Comparison of ENCODE assay signal across 8 cellular contexts in the genomic region with DNA sequence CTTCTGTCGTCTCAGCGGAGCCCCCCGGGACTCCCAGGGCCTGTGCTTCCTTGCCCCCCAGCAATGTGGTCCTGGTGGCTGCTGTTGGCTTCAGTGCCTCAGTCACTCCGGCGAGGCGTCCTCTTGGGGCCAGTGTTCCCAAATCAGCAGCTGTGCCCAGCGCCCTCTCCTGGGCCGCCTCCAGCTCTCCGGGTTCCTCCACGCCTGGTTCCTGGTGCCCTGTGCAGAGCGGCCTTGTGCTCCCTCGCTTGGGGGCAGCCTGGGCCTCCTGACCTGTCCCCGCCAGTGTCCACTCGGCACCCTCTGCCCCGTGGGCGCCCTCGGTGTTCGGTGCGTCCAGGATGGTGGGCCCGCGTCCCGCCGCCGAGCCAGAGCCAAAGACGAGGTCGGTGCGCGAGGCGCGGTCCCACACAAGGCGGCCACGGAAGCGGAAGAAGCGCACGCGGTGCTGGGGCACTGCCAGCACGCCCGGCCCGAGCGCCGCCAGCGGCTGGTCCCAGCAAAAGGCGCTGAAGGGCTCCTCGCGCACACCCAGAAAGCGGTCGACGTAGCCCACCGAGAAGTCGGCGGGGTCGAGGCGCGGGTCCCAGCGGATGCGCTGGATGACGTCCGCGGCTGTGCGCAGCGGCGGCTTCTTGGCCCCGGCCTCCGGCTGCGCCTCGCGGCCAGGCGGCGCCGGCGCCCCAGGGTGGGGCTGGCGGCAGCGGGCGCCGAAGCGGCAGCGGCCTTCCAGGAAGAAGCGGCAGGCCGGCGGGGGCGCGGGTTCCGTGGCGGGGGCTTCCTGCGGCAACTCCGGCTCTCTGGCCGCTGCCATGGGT. TPM values are rescaled to one million over a fixed set of nuclear protein-coding genes. Genes with fewer than 3 reads are reported as not detected.
DNase-seq lines count a peak whose midpoint lies in the region; ATAC-seq and TF ChIP-seq lines count a peak whose summit lies in the region.

No MANE protein-coding gene starts in this region.

- H3K27me3 ChIP-seq in thyroid gland = no peaks in the 10 kb centered on the region

- H3K36me3 Mint-ChIP-seq in neural crest cell (ENCODE audit: low read depth) = peaks cover 8% of the 10 kb centered on the region

- no peaks in the 10 kb centered on the region for H3K9me3 ChIP-seq in thyroid gland

- no peak for TF ChIP-seq POLR2A in thyroid gland (IDR thresholded peaks at IDR 0.05)

- H3K9me3 Mint-ChIP-seq in neural crest cell = no peaks in the 10 kb centered on the region

- peak; percentile 33 for TF ChIP-seq CTCF in fibroblast of villous mesenchyme (IDR thresholded peaks at IDR 0.05; ENCODE audit: insufficient read depth, low read depth, low read length)
- peak; percentile 27 for TF ChIP-seq CTCF in neural crest cell (conservative IDR thresholded peaks at IDR 0.05)
- TF ChIP-seq CTCF in thyroid gland (IDR thresholded peaks at IDR 0.05) = no peak

- peak; percentile 61 for DNase-seq in NK-92 treated with Interleukin-12 subunit alpha and Interleukin-12 subunit beta, amount 100 ng/mL, for 24 hours (lab: John Stamatoyannopoulos, UW)
- DNase-seq in NK-92 (lab: John Stamatoyannopoulos, UW; ENCODE audit: unreplicated experiment) = no peak
- peak; percentile 49 for DNase-seq in activated T-helper 9 cell treated with anti-CD3 and anti-CD28 coated beads, Interleukin-2, amount 50 U/mL, for 16 hours (ENCODE audit: low read depth)
- peak; percentile 75 for DNase-seq in fibroblast of villous mesenchyme (ENCODE audit: low read depth)
- peak; percentile 36 for DNase-seq in neural crest cell (ENCODE audit: low read depth, low spot score)
- DNase-seq in thyroid gland = peak; percentile 45 to 50

- peak overlapping the region; percentile 47 for H3K4me3 Mint-ChIP-seq in neural crest cell

- WGBS in thyroid gland, 2 donors = 49% methylated on average over 7 of the region's 87 CpGs; no CpG with 5 or more reads in 1 of the 2 donors

- H3K4me1 ChIP-seq in thyroid gland = peaks cover 14 to 28% of the 10 kb centered on the region in 2 donors

- intact Hi-C loops in thyroid gland (cut with DNase I) = loop anchor here (2.0 kb wide), 1 partner anchor 14 kb away; the partner anchor contains the start of gene LENG8

- H3K27ac ChIP-seq in thyroid gland = peak overlapping the region; percentile 81 to 91 (median 90)

- H3K27me3 Mint-ChIP-seq in neural crest cell (ENCODE audit: low read depth) = peaks cover 26% of the 10 kb centered on the region

- H3K4me3 ChIP-seq in fibroblast of villous mesenchyme (ENCODE audit: low read depth, low read length) (peak overlapping the region; percentile 69), thyroid gland (replicated peaks in 1 of 3) (peak overlapping the region in 1 of 3 donors; percentile 38)

- H3K36me3 ChIP-seq in thyroid gland = peaks cover 33 to 45% of the 10 kb centered on the region in 2 donors

- H3K27ac Mint-ChIP-seq in neural crest cell (ENCODE audit: unreplicated experiment) = no peak overlapping the region

- H3K4me1 Mint-ChIP-seq in neural crest cell = peaks cover 10% of the 10 kb centered on the region

- ATAC-seq in HG03066 (IDR thresholded peaks at IDR 0.05; ENCODE audit: low read depth, unreplicated experiment) = peak; percentile 2

TF ChIP-seq in PFSK-1, 5 proteins besides CTCF, POLR2A, EP300 and RAD21:
- TF ChIP-seq POLR2AphosphoS5 (IDR thresholded peaks at IDR 0.05; ENCODE audit: low read depth, low read length) (peak; percentile 45), REST (IDR thresholded peaks at IDR 0.05; ENCODE audit: insufficient read depth in 1 of 2, low read depth in 2 of 2, low read length in 2 of 2) (no peak)
TF ChIP-seq in PFSK-1: peak in this region for 1.

RNA-seq across cellular contexts. Expression of gene LENG9, which starts 0.7 kb away (rescaled TPM):
- polyA plus RNA-seq in PFSK-1 (2012; ENCODE audit: insufficient read length, low read depth) = 3.1 TPM
- total RNA-seq in fibroblast of villous mesenchyme (5.2 and 7.1 TPM in 2 replicates), neural crest cell (2.5 and 3.0 TPM in 2 replicates), thyroid gland (1 to 10 TPM; 1.3 to 4.6 (median 3.2) TPM)

RNA-seq across cellular contexts. Expression of gene CDC42EP5, which starts 10.2 kb away (rescaled TPM):
- 13.8 TPM for polyA plus RNA-seq in PFSK-1 (2012; ENCODE audit: insufficient read length, low read depth)
- total RNA-seq in fibroblast of villous mesenchyme (12.5 and 29.0 TPM in 2 replicates), neural crest cell (6.7 and 7.7 TPM in 2 replicates), thyroid gland (10 to 100 TPM in 2 of 4 donors, 1 to 10 TPM in 2; 1.8 to 18.7 (median 12.1) TPM)

RNA-seq across cellular contexts. Expression of gene LENG8, which starts 13.9 kb away (rescaled TPM):
- polyA plus RNA-seq in PFSK-1 (2012; ENCODE audit: insufficient read length, low read depth) = 163 TPM
- total RNA-seq in fibroblast of villous mesenchyme (39.7 and 40.6 TPM in 2 replicates), neural crest cell (157 and 161 TPM in 2 replicates), thyroid gland (100 to 1,000 TPM; 124 to 219 (median 157) TPM)

RNA-seq across cellular contexts. Expression of gene LAIR2, which starts 39.7 kb away (rescaled TPM):
- polyA plus RNA-seq in PFSK-1 (2012; ENCODE audit: insufficient read length, low read depth) = not detected
- total RNA-seq in fibroblast of villous mesenchyme (not detected in 2 replicates), neural crest cell (not detected in 2 replicates), thyroid gland (not detected)

RNA-seq across cellular contexts. Expression of gene TTYH1, which starts 47.7 kb away (rescaled TPM):
- 0.72 TPM for polyA plus RNA-seq in PFSK-1 (2012; ENCODE audit: insufficient read length, low read depth)
- total RNA-seq in fibroblast of villous mesenchyme (not detected in 2 replicates), neural crest cell (180 and 207 TPM in 2 replicates), thyroid gland (under 1 TPM in 2 of 4 donors, not detected in 2; 0.45 to 0.94 TPM)

Comparison
In these comparisons a context has a peak if more than half of its experiments do, and no peak if none do; other contexts are left out.
1. CTCF ChIP-seq: peak in fibroblast of villous mesenchyme (single experiment) and neural crest cell (single experiment); none in thyroid gland (0 of 6).